26 cellular contexts compared by ENCODE assay signal in genomic region chr12:97560359-97560758, GRCh38.
DNase-seq lines count a peak whose midpoint lies in the region; ATAC-seq and TF ChIP-seq lines count a peak whose summit lies in the region.
"Had no signal": no experiment of that assay in that cellular context is flagged by ENCODE, and none has a peak within 500 bp of the region (broad histone marks: within the 10 kb centered on the region; RNA-seq: fewer than 3 reads in every experiment).

No MANE protein-coding gene starts in this region.

- peaks cover 75% of the 10 kb centered on the region for H3K4me1 ChIP-seq in GM23338 (ENCODE audit: insufficient read depth)
- H3K4me1 ChIP-seq: BE2C, SJSA1 had no signal

- peak overlapping the region; percentile 67; the same call in 1 of the 2 replicates for H3K4me2 ChIP-seq in GM23338

- no peaks in the 10 kb centered on the region for H4K20me1 ChIP-seq in GM23338 (replicated peaks; ENCODE audit: insufficient read depth)

- H3K4me3 ChIP-seq in GM23338 = no peak overlapping the region
- H3K4me3 ChIP-seq: lung, SJSA1, upper lobe of left lung had no signal

- no peaks in the 10 kb centered on the region for H3K9me3 Mint-ChIP-seq in GM23338
- H3K9me3 Mint-ChIP-seq in neural crest cell = no peaks in the 10 kb centered on the region
- H3K9me3 Mint-ChIP-seq: T-helper 1 cell treated with Interleukin-12 subunit alpha and Interleukin-12 subunit beta and Interleukin-4 antibody, amounts not matched to agents 30 μg/mL and 1 μg/mL, for 36 hours had no signal

- H3K27me3 Mint-ChIP-seq in GM23338 (ENCODE audit: insufficient read depth, low read depth, poor library complexity) (peaks cover 2% of the 10 kb centered on the region), neural crest cell (ENCODE audit: low read depth) (peaks cover 2% of the 10 kb centered on the region)

- H3K4me1 Mint-ChIP-seq in GM23338 = peaks cover 86% of the 10 kb centered on the region
- peaks cover 55% of the 10 kb centered on the region for H3K4me1 Mint-ChIP-seq in neural crest cell
- H3K4me1 Mint-ChIP-seq: activated CD4-positive, alpha-beta T cell treated with anti-CD3 and anti-CD28 coated beads for 36 hours had no signal

- H3K9me2 ChIP-seq in GM23338 (ENCODE audit: insufficient read depth) = no peaks in the 10 kb centered on the region

- H3K27ac ChIP-seq in GM23338 (ENCODE audit: low read depth) = peak overlapping the region; percentile 86; the same call in 1 of the 2 replicates
- H3K27ac ChIP-seq: dorsolateral prefrontal cortex, neutrophil, SJSA1, upper lobe of left lung had no signal

- ATAC-seq in GM23338 = peak; percentile 42
- no peak for ATAC-seq in HG02623 (IDR thresholded peaks at IDR 0.05; ENCODE audit: unreplicated experiment)
- ATAC-seq in GM18909 (IDR thresholded peaks at IDR 0.05; ENCODE audit: poor library complexity, unreplicated experiment) = no peak
- no peak for ATAC-seq in HG03097 (IDR thresholded peaks at IDR 0.05; ENCODE audit: low FRiP score, unreplicated experiment)
- ATAC-seq: activated CD4-positive, alpha-beta T cell treated with anti-CD3 and anti-CD28 coated beads for 36 hours had no signal

- peaks cover 3% of the 10 kb centered on the region; the same call in 1 of the 2 replicates for H3K36me3 ChIP-seq in GM23338 (ENCODE audit: insufficient read depth)
- H3K36me3 ChIP-seq: BE2C, neutrophil, SJSA1, upper lobe of left lung had no signal

- DNase-seq in GM23338 (ENCODE audit: low spot score) = peak; percentile 25
- DNase-seq in NCI-H146 treated with DMSO at 0.1 percent for 48 hours (lab: John Stamatoyannopoulos, UW; ENCODE audit: unreplicated experiment) = peak; percentile 77
- peak; percentile 25 for DNase-seq in SK-N-DZ (ENCODE audit: low spot score)
- DNase-seq in neural crest cell (ENCODE audit: low read depth, low spot score) = no peak
- no peak for DNase-seq in pons (ENCODE audit: low spot score)
- DNase-seq: activated CD4-positive, alpha-beta T cell treated with anti-CD3 and anti-CD28 coated beads for 36 hours; activated CD8-positive, alpha-beta memory T cell treated with anti-CD3 and anti-CD28 coated beads for 24 hours; activated gamma-delta T cell; activated T-cell treated with anti-CD3 and anti-CD28 coated beads, Interleukin-2, amount 50 U/mL, for 1 hour; BE2C; cerebellar nuclear complex; DMS79 treated with DMSO at 0.1 percent for 48 hours; dorsolateral prefrontal cortex; glutamatergic neuron; HFFc6; NCI-H1694; NCI-H446 treated with DMSO at 0.1 percent for 48 hours; stimulated activated CD4-positive, alpha-beta T cell treated with anti-CD3 and anti-CD28 coated beads, Interleukin-1b, Interleukin-23, amount 100 ng/mL, for 48 hours; upper lobe of left lung had no signal

- H3K27ac Mint-ChIP-seq in GM23338 = peak overlapping the region; percentile 66
- H3K27ac Mint-ChIP-seq in neural crest cell (ENCODE audit: unreplicated experiment) = no peak overlapping the region
- H3K27ac Mint-ChIP-seq: activated CD4-positive, alpha-beta T cell treated with anti-CD3 and anti-CD28 coated beads for 36 hours; HFFc6; T-helper 1 cell treated with Interleukin-12 subunit alpha and Interleukin-12 subunit beta and Interleukin-4 antibody, amounts not matched to agents 30 μg/mL and 1 μg/mL, for 36 hours had no signal

- H2AFZ ChIP-seq in GM23338 = no peak overlapping the region

- H3K36me3 Mint-ChIP-seq in GM23338 (ENCODE audit: low read depth) (peaks cover 61% of the 10 kb centered on the region), neural crest cell (ENCODE audit: low read depth) (peaks cover 17% of the 10 kb centered on the region)

- H3K27me3 ChIP-seq in GM23338 (ENCODE audit: insufficient read depth) = no peaks in the 10 kb centered on the region
- H3K27me3 ChIP-seq: BE2C, neutrophil, SJSA1, upper lobe of left lung had no signal

- H3K79me2 ChIP-seq in GM23338 (replicated peaks; ENCODE audit: insufficient read depth) = peaks cover 7% of the 10 kb centered on the region; the same call in 1 of the 2 replicates

- no peaks in the 10 kb centered on the region for H3F3A ChIP-seq in GM23338 (replicated peaks; ENCODE audit: low read depth)

- H3K4me3 Mint-ChIP-seq in GM23338 (no peak overlapping the region), neural crest cell (peak overlapping the region; percentile 14)
- H3K4me3 Mint-ChIP-seq: activated CD4-positive, alpha-beta T cell treated with anti-CD3 and anti-CD28 coated beads for 36 hours; HFFc6; T-helper 1 cell treated with Interleukin-12 subunit alpha and Interleukin-12 subunit beta and Interleukin-4 antibody, amounts not matched to agents 30 μg/mL and 1 μg/mL, for 36 hours had no signal

- TF ChIP-seq CTCF in GM23338 (conservative IDR thresholded peaks at IDR 0.05; ENCODE audit: low read depth in 2 of 2) (no peak), neural crest cell (conservative IDR thresholded peaks at IDR 0.05) (no peak)

TF ChIP-seq in GM23338, 12 proteins besides CTCF, POLR2A, EP300 and RAD21 (continues in another document):
- TF ChIP-seq ETS1 (IDR thresholded peaks at IDR 0.05) (no peak), JUNB (IDR thresholded peaks at IDR 0.05; ENCODE audit: unreplicated experiment) (no peak), POLR2AphosphoS5 (IDR thresholded peaks at IDR 0.05; ENCODE audit: low read depth) (no peak), EZH2 (IDR thresholded peaks at IDR 0.05; ENCODE audit: low read depth, unreplicated experiment) (no peak), ZNF462 (CRISPR knock-in tag; IDR thresholded peaks at IDR 0.05) (no peak), STAT1 (IDR thresholded peaks at IDR 0.05; ENCODE audit: unreplicated experiment) (no peak), CREB1 (CRISPR knock-in tag; IDR thresholded peaks at IDR 0.05; ENCODE audit: low read depth) (no peak), EZH2phosphoT487 (IDR thresholded peaks at IDR 0.05; ENCODE audit: unreplicated experiment) (no peak), NANOG (IDR thresholded peaks at IDR 0.05; ENCODE audit: borderline replicate concordance) (no peak)

Comparison
In these comparisons a context has a peak if more than half of its experiments do, and no peak if none do; other contexts are left out.
1. DNase-seq: peak in GM23338 (single experiment), NCI-H146 treated with DMSO at 0.1 percent for 48 hours (single experiment) and SK-N-DZ (single experiment); none in neural crest cell (single experiment) and pons (single experiment).